In the genomic region with DNA sequence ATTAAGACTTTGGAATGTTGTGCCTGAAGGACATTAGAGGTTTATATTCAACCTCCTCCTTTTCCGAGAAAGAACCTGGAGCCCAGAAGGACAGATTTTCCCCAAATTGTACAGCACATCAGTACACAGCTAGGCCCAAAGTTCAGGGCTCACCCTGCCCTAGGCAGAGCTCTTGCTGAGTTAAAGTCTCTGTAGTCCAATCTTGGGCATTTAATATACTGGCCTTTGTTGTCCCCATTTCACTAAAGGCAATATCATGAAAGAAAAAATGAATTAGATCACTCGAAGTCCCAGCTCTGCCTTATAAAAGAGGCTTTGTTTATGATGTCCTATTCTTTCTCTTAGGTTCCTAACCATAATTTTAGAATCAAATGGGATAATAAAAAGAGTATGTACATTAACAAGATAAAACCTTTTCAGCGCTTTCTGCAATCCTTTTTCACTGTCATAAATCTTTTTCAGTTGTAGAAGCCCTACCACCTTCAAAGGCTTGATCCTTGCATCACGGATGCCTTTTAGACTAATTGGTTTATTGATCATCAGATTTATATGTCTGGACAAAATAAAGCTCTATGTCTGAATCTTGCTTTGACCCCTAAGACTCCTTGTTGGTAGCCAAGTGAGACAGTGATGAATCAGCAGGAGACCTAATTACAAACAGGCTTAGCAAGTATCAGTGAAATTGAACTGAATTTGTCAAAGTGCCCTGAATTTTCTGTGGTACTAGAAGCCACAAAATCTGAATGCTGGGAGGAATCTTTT, we compare ENCODE assay signal across 14 cellular contexts. TPM values are rescaled to one million over a fixed set of nuclear protein-coding genes. Genes with fewer than 3 reads are reported as not detected.
DNase-seq lines count a peak whose midpoint lies in the region; ATAC-seq, FAIRE-seq and TF ChIP-seq lines count a peak whose summit lies in the region.
"Had no signal": no experiment of that assay in that cellular context is flagged by ENCODE, and none has a peak within 500 bp of the region (broad histone marks: within the 10 kb centered on the region; RNA-seq: fewer than 3 reads in every experiment).

No MANE protein-coding gene starts in this region.

- peak overlapping the region; percentile 53 for H3K27ac Mint-ChIP-seq in memory B cell
- no peak overlapping the region for H3K27ac Mint-ChIP-seq in immature natural killer cell
- H3K27ac Mint-ChIP-seq: activated T-helper 1 cell treated with anti-CD3 and anti-CD28 coated beads, Interleukin-12 subunit alpha, Interleukin-12 subunit beta, Interleukin-2, Interleukin-4 antibody, amounts not matched to agents 30 ng/mL and 10 ng/mL and 1 ng/mL, durations not matched to agents 14 hours and 24 hours and 36 hours had no signal

- no peaks in the 10 kb centered on the region for H3K79me2 ChIP-seq in HepG2 (ENCODE audit: insufficient read depth, low read length)

- no peaks in the 10 kb centered on the region for H4K20me1 ChIP-seq in HepG2 (ENCODE audit: insufficient read depth, low read length)

- CTCF ChIA-PET in HepG2 (lab: Yijun Ruan, JAX; ENCODE audit: low intra/inter-chr PET ratio, low total read pairs) = no interaction called here

- ATAC-seq in HepG2 (peak; percentile 52; the same call in 2 of the 3 replicates), right lobe of liver (no peak), memory B cell (ENCODE audit: low read depth) (no peak), HG03196 (IDR thresholded peaks at IDR 0.05; ENCODE audit: unreplicated experiment) (no peak), GM19328 (IDR thresholded peaks at IDR 0.05; ENCODE audit: unreplicated experiment) (no peak)
- ATAC-seq: K562 had no signal

- H3K27me3 Mint-ChIP-seq in memory B cell (no peaks in the 10 kb centered on the region), immature natural killer cell (ENCODE audit: low read depth in 3 of 3) (no peaks in the 10 kb centered on the region)
- H3K27me3 Mint-ChIP-seq: naive thymus-derived CD4-positive, alpha-beta T cell had no signal

- WGBS in HepG2 (ENCODE audit: low lambda C conversion rate) = 66% methylated on average over 4 of the region's 4 CpGs
- WGBS in right lobe of liver (ENCODE audit: insufficient coverage, low coverage, low lambda C conversion rate, missing lambda C conversion rate) = 86% methylated on average over 4 of the region's 4 CpGs

- FAIRE-seq in HepG2 (lab: Jason Lieb, UNC) = no peak
- FAIRE-seq: K562 had no signal

- no peaks in the 10 kb centered on the region for H3K27me3 ChIP-seq in HepG2 (ENCODE audit: control insufficient read depth in 1 of 2, insufficient read depth in 2 of 2, low read length in 2 of 2)
- no peaks in the 10 kb centered on the region for H3K27me3 ChIP-seq in right lobe of liver

- H3K4me3 Mint-ChIP-seq in memory B cell = no peak overlapping the region
- H3K4me3 Mint-ChIP-seq in immature natural killer cell = no peak overlapping the region
- H3K4me3 Mint-ChIP-seq: activated T-helper 1 cell treated with anti-CD3 and anti-CD28 coated beads, Interleukin-12 subunit alpha, Interleukin-12 subunit beta, Interleukin-2, Interleukin-4 antibody, amounts not matched to agents 30 ng/mL and 10 ng/mL and 1 ng/mL, durations not matched to agents 14 hours and 24 hours and 36 hours; naive thymus-derived CD4-positive, alpha-beta T cell had no signal

- intact Hi-C loops in HepG2 (cut with micrococcal nuclease; ENCODE audit: unreplicated experiment) = loop anchor here (5.0 kb wide), 1 partner anchor 516 kb away; no protein-coding TSS in a partner anchor
- intact Hi-C loops in right lobe of liver (cut with DNase I) = no loop called here

- no TSS peak for BruUV-seq in HepG2 (replicated peaks; lab: Mats Ljungman, UMichigan)

- no peak overlapping the region for H2AFZ ChIP-seq in HepG2 (ENCODE audit: low read length)

- no peak overlapping the region for H3K27ac ChIP-seq in HepG2 (ENCODE audit: extremely low read length, insufficient read depth, low read length)
- no peak overlapping the region for H3K27ac ChIP-seq in right lobe of liver

- no peak for TF ChIP-seq EP300 in HepG2 (IDR thresholded peaks at IDR 0.05; ENCODE audit: low read depth in 2 of 2, low read length in 2 of 2)
- no peak for TF ChIP-seq EP300 in HepG2 (CRISPR knock-in tag; IDR thresholded peaks at IDR 0.05; ENCODE audit: borderline replicate concordance)

- POLR2A ChIA-PET in HepG2 (lab: Yijun Ruan, JAX) = no interaction called here

- no peak for DNase-seq in HepG2 (ENCODE audit: low spot score)
- DNase-seq in right lobe of liver = no peak
- peak; percentile 41 for DNase-seq in astrocyte of the hippocampus (ENCODE audit: low read depth, low spot score)
- DNase-seq in memory B cell (ENCODE audit: low spot score in 2 of 2) = no peak
- DNase-seq in immature natural killer cell = no peak
- no peak for DNase-seq in NK-92 treated with Interleukin-12 subunit alpha and Interleukin-12 subunit beta, amount 100 ng/mL, for 24 hours (lab: John Stamatoyannopoulos, UW)
- DNase-seq: AML-193; erythroblast; naive thymus-derived CD4-positive, alpha-beta T cell; NCI-H187 had no signal

- H3K36me3 Mint-ChIP-seq in memory B cell (peaks cover 25% of the 10 kb centered on the region), immature natural killer cell (peaks cover 4 to 11% (median 9%) of the 10 kb centered on the region in 3 donors)

- no peak for TF ChIP-seq CTCF in HepG2 (CRISPR knock-in tag; IDR thresholded peaks at IDR 0.05)
- TF ChIP-seq CTCF in right lobe of liver (IDR thresholded peaks at IDR 0.05) = no peak

- H3K4me3 ChIP-seq in HepG2 (replicated peaks in 1 of 3; ENCODE audit: insufficient read depth in 1 of 3, low read depth in 2 of 3, low read length in 3 of 3) (no peak overlapping the region), right lobe of liver (no peak overlapping the region)
- H3K4me3 ChIP-seq: K562 had no signal

- H3K36me3 ChIP-seq in HepG2 (replicated peaks in 1 of 2; ENCODE audit: control insufficient read depth in 1 of 2, insufficient read depth in 2 of 2, low read length in 2 of 2) = peaks cover 2 to 5% of the 10 kb centered on the region in 2 experiments; a peak in 3 of 5 replicates
- peaks cover 0 to 7% (median 0%) of the 10 kb centered on the region in 4 donors for H3K36me3 ChIP-seq in right lobe of liver

- in situ Hi-C loops in HepG2 (cut with HindIII; ENCODE audit: extremely low pct_ligation_motif_present, low pct_unique_long_range_greater_than_20kb) = no loop called here

- no peaks in the 10 kb centered on the region for H3K9me3 ChIP-seq in HepG2 (ENCODE audit: low read length)
- H3K9me3 ChIP-seq in right lobe of liver = no peaks in the 10 kb centered on the region

- no peak for TF ChIP-seq POLR2A in HepG2 (IDR thresholded peaks at IDR 0.05; ENCODE audit: insufficient read depth in 1 of 2, low read depth in 2 of 2, low read length in 2 of 2)
- TF ChIP-seq POLR2A in right lobe of liver (IDR thresholded peaks at IDR 0.05) = no peak

- TF ChIP-seq RAD21 in HepG2 (CRISPR knock-in tag; IDR thresholded peaks at IDR 0.05) = no peak

- no peak overlapping the region for H3K4me2 ChIP-seq in HepG2 (ENCODE audit: low read depth, low read length)

- H3K4me1 ChIP-seq in HepG2 (ENCODE audit: insufficient read depth, low read length) = peaks cover 33% of the 10 kb centered on the region
- no peaks in the 10 kb centered on the region for H3K4me1 ChIP-seq in right lobe of liver

- H3K9me3 Mint-ChIP-seq in memory B cell (peaks cover 2% of the 10 kb centered on the region), immature natural killer cell (no peaks in the 10 kb centered on the region)
- H3K9me3 Mint-ChIP-seq: activated T-helper 1 cell treated with anti-CD3 and anti-CD28 coated beads, Interleukin-12 subunit alpha, Interleukin-12 subunit beta, Interleukin-2, Interleukin-4 antibody, amounts not matched to agents 30 ng/mL and 10 ng/mL and 1 ng/mL, durations not matched to agents 14 hours and 24 hours and 36 hours; naive thymus-derived CD4-positive, alpha-beta T cell had no signal

- peaks cover 3% of the 10 kb centered on the region for H3K4me1 Mint-ChIP-seq in memory B cell
- peaks cover 12 to 26% of the 10 kb centered on the region in 2 donors for H3K4me1 Mint-ChIP-seq in immature natural killer cell

- no peak overlapping the region for H3K9ac ChIP-seq in HepG2 (ENCODE audit: insufficient read depth, low read depth, low read length)

TF ChIP-seq in HepG2, 621 proteins besides CTCF, POLR2A, EP300 and RAD21 (continues in another document):
- TF ChIP-seq GABPA (IDR thresholded peaks at IDR 0.05; ENCODE audit: low read depth, low read length) (no peak), GABPA (CRISPR knock-in tag; IDR thresholded peaks at IDR 0.05; ENCODE audit: low read depth) (no peak), ZSCAN30 (CRISPR knock-in tag; IDR thresholded peaks at IDR 0.05) (no peak)

RNA-seq across cellular contexts. Expression of a gene that starts 39.8 kb away (rescaled TPM):
- total RNA-seq in HepG2 (2016; rRNA removed; fragmentation: Illumina TruSeq; extraction: Trizol) = 1.6 and 4.7 TPM in 2 replicates
- total RNA-seq in HepG2 (2016; cell fraction: cytosol; rRNA removed; fragmentation: Illumina TruSeq; extraction: Trizol; ENCODE audit: low read depth) = 2.8 and 3.4 TPM in 2 replicates
- total RNA-seq in HepG2 (2016; cell fraction: insoluble cytoplasmic fraction; rRNA removed; fragmentation: Illumina TruSeq; extraction: Trizol) = 1.8 and 4.7 TPM in 2 replicates
- 4.0 and 4.2 TPM in 2 replicates for total RNA-seq in HepG2 (2016; cell fraction: membrane; rRNA removed; fragmentation: Illumina TruSeq; extraction: Trizol)
- total RNA-seq in HepG2 (2016; cell fraction: nucleus; rRNA removed; fragmentation: Illumina TruSeq; extraction: Trizol) = 5.4 TPM in 2 replicates
- 2.5 and 3.5 TPM in 2 replicates for polyA plus RNA-seq in HepG2 (2011; rRNA removed)
- 2.1 and 3.1 TPM in 2 replicates for polyA plus RNA-seq in HepG2 (2011; cell fraction: cytosol; rRNA removed)
- 12.5 and 18.1 TPM in 2 replicates for polyA plus RNA-seq in HepG2 (2011; cell fraction: nucleus; rRNA removed)
- polyA plus RNA-seq in HepG2 (2012) = 1.0 and 2.7 TPM in 2 replicates
- polyA plus RNA-seq in HepG2 (2016; cell fraction: cytosol; fragmentation: Illumina TruSeq; extraction: Trizol; ENCODE audit: low read depth) = 0.36 and 0.55 TPM in 2 replicates
- 1.4 TPM in 2 replicates for polyA plus RNA-seq in HepG2 (2016; cell fraction: insoluble cytoplasmic fraction; fragmentation: Illumina TruSeq; extraction: Trizol; ENCODE audit: low read depth)
- polyA plus RNA-seq in HepG2 (2016; cell fraction: membrane; fragmentation: Illumina TruSeq; extraction: Trizol; ENCODE audit: low read depth) = 0.68 and 0.80 TPM in 2 replicates
- polyA plus RNA-seq in HepG2 (2016; cell fraction: nucleus; fragmentation: Illumina TruSeq; extraction: Trizol; ENCODE audit: insufficient read depth, low read depth) = 14.8 and 15.4 TPM in 2 replicates
- polyA minus RNA-seq in HepG2 (2011; rRNA and poly(A)+ RNA removed; ENCODE audit: low replicate concordance) = 7.0 and 19.1 TPM in 2 replicates
- polyA minus RNA-seq in HepG2 (2011; cell fraction: cytosol; rRNA and poly(A)+ RNA removed) = 1.7 and 2.0 TPM in 2 replicates
- 5.2 and 7.6 TPM in 2 replicates for polyA minus RNA-seq in HepG2 (2011; cell fraction: nucleus; rRNA and poly(A)+ RNA removed)
- 1 to 10 TPM in 5 of 6 experiments, under 1 TPM in 1; 0.81 to 5.4 (median 1.6) TPM for total RNA-seq in right lobe of liver
- 1 to 10 TPM; 2.8 to 5.4 (median 3.6) TPM for polyA plus RNA-seq in immature natural killer cell
